In the genomic region with DNA sequence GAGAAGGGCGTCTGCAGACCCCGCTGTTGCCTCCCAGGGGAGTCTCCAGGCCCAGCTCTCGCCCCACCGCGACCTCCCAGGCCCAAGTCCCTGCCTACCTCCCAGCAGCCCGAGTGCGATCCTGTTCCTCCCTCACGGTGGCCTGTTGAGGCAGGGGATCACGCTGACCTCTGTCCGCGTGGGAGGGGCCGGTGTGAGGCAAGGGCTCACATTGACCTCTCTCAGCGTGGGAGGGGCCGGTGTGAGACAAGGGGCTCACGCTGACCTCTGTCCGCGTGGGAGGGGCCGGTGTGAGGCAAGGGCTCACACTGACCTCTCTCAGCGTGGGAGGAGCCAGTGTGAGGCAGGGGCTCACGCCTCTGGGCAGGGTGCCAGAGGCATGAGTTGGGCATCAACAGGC, we compare ENCODE assay signal across 5 cellular contexts. TPM values are rescaled to one million over a fixed set of nuclear protein-coding genes. Genes with fewer than 3 reads are reported as not detected.
"Had no signal": no experiment of that assay in that cellular context is flagged by ENCODE, and none has a peak within 500 bp of the region (broad histone marks: within the 10 kb centered on the region; RNA-seq: fewer than 3 reads in every experiment).

No MANE protein-coding gene starts in this region.

RNA-seq across cellular contexts. Expression of gene OR4F16, which starts 40.6 kb away (rescaled TPM):
- total RNA-seq: HT1080, M059J, Right ventricle myocardium superior, SJSA1 had no signal
- polyA plus RNA-seq: IgD-negative memory B cell had no signal
